In the genomic region with DNA sequence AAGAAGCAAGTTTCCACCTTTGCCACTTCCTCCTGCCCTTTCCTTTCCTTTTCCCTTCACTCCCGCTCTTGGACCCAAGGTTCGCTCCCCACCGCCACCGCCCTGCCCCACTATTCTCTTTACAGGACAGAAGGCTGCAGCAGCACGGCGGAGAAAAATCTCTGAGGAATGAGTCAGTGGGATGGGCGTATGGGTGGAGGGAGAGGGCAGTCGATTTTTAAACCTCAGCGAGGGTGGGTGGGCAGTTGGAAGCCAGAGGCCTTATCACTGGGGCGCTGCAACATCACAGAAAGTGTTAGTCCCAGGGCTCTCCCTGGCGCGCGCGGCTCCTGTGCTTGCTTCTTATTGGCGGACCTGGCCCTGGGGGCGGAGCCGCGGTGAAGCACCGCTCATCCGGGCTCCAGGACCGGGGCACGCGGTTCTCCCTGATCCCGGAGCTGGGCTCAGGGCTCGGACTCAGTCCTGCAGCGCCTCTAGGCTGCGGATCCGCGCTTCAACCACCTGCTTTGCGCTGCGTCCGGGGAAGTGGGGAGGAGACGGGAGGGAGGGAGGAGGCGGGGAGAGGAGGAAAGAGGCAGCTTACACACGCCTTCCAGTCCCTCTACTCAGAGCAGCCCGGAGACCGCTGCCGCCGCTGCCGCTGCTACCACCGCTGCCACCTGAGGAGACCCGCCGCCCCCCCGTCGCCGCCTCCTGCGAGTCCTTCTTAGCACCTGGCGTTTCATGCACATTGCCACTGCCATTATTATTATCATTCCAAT, we compare ENCODE assay signal across 1 cellular context.
TF ChIP-seq lines count a peak whose summit lies in the region.

TSS of gene ALCAM (plus strand) at position 608 of the 761 bp plus-strand sequence.

TF ChIP-seq in HCT116, 20 proteins besides CTCF, POLR2A, EP300 and RAD21:
- TF ChIP-seq ZNF274 (IDR thresholded peaks at IDR 0.05; ENCODE audit: low read depth, low read length) (no peak), CBX3 (IDR thresholded peaks at IDR 0.05; ENCODE audit: low read depth) (peak; percentile 94), EZH2 (IDR thresholded peaks at IDR 0.05) (no peak), YY1 (IDR thresholded peaks at IDR 0.05; ENCODE audit: extremely low read depth, insufficient replicate concordance, low read depth, low read length) (no peak), SIN3A (IDR thresholded peaks at IDR 0.05; ENCODE audit: low read depth) (peak; percentile 70), POLR2AphosphoS5 (IDR thresholded peaks at IDR 0.05; ENCODE audit: low read depth, low read length) (peak; percentile 78), JUND (IDR thresholded peaks at IDR 0.05) (peak; percentile 49), EGR1 (IDR thresholded peaks at IDR 0.05; ENCODE audit: low read depth) (no peak; the same call in 1 of the 2 replicates), FOSL1 (IDR thresholded peaks at IDR 0.05; ENCODE audit: low read depth) (peak; percentile 25; the same call in 1 of the 2 replicates), SP1 (IDR thresholded peaks at IDR 0.05; ENCODE audit: low read depth) (peak; percentile 82)
- TF ChIP-seq, protein P1, sequence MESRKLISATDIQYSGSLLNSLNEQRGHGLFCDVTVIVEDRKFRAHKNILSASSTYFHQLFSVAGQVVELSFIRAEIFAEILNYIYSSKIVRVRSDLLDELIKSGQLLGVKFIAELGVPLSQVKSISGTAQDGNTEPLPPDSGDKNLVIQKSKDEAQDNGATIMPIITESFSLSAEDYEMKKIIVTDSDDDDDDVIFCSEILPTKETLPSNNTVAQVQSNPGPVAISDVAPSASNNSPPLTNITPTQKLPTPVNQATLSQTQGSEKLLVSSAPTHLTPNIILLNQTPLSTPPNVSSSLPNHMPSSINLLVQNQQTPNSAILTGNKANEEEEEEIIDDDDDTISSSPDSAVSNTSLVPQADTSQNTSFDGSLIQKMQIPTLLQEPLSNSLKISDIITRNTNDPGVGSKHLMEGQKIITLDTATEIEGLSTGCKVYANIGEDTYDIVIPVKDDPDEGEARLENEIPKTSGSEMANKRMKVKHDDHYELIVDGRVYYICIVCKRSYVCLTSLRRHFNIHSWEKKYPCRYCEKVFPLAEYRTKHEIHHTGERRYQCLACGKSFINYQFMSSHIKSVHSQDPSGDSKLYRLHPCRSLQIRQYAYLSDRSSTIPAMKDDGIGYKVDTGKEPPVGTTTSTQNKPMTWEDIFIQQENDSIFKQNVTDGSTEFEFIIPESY (IDR thresholded peaks at IDR 0.05; ENCODE audit: extremely low read depth, insufficient replicate concordance, low read length), result no peak
- TF ChIP-seq, protein P2, sequence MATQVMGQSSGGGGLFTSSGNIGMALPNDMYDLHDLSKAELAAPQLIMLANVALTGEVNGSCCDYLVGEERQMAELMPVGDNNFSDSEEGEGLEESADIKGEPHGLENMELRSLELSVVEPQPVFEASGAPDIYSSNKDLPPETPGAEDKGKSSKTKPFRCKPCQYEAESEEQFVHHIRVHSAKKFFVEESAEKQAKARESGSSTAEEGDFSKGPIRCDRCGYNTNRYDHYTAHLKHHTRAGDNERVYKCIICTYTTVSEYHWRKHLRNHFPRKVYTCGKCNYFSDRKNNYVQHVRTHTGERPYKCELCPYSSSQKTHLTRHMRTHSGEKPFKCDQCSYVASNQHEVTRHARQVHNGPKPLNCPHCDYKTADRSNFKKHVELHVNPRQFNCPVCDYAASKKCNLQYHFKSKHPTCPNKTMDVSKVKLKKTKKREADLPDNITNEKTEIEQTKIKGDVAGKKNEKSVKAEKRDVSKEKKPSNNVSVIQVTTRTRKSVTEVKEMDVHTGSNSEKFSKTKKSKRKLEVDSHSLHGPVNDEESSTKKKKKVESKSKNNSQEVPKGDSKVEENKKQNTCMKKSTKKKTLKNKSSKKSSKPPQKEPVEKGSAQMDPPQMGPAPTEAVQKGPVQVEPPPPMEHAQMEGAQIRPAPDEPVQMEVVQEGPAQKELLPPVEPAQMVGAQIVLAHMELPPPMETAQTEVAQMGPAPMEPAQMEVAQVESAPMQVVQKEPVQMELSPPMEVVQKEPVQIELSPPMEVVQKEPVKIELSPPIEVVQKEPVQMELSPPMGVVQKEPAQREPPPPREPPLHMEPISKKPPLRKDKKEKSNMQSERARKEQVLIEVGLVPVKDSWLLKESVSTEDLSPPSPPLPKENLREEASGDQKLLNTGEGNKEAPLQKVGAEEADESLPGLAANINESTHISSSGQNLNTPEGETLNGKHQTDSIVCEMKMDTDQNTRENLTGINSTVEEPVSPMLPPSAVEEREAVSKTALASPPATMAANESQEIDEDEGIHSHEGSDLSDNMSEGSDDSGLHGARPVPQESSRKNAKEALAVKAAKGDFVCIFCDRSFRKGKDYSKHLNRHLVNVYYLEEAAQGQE (IDR thresholded peaks at IDR 0.05; ENCODE audit: low read depth), result no peak
- TF ChIP-seq, protein P3, sequence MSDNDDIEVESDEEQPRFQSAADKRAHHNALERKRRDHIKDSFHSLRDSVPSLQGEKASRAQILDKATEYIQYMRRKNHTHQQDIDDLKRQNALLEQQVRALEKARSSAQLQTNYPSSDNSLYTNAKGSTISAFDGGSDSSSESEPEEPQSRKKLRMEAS (IDR thresholded peaks at IDR 0.05), result peak; percentile 98
